Comparison of ENCODE assay signal across 8 cellular contexts in genomic region chr6:16318538-16318937, GRCh38.
DNase-seq lines count a peak whose midpoint lies in the region; ATAC-seq and TF ChIP-seq lines count a peak whose summit lies in the region.

No MANE protein-coding gene starts in this region.

- no peak overlapping the region for H3K9ac ChIP-seq in SK-N-MC (ENCODE audit: insufficient read length)

- no peaks in the 10 kb centered on the region for H3K36me3 Mint-ChIP-seq in progenitor cell of endocrine pancreas (ENCODE audit: insufficient read depth)

- H3K4me1 Mint-ChIP-seq in progenitor cell of endocrine pancreas (ENCODE audit: low read depth), result peaks cover 9% of the 10 kb centered on the region

- H3K27ac ChIP-seq in SK-N-MC, result peak overlapping the region; percentile 20; the same call in 1 of the 2 replicates

- H3K27me3 Mint-ChIP-seq in progenitor cell of endocrine pancreas, result no peaks in the 10 kb centered on the region

- DNase-seq in AG20443 (ENCODE audit: low spot score), result peak; percentile 84
- no peak for DNase-seq in SK-N-MC (ENCODE audit: low read depth, low spot score)
- DNase-seq in dedifferentiated amniotic fluid mesenchymal stem cell (ENCODE audit: extremely low spot score), result peak; percentile 68
- no peak for DNase-seq in progenitor cell of endocrine pancreas (ENCODE audit: low spot score, unreplicated experiment)
- DNase-seq in NCI-H2196 (lab: John Stamatoyannopoulos, UW; ENCODE audit: unreplicated experiment), result no peak

- no peaks in the 10 kb centered on the region for H3K36me3 ChIP-seq in SK-N-MC (ENCODE audit: insufficient read depth, low read length)

- no peak for TF ChIP-seq CTCF in progenitor cell of endocrine pancreas (IDR thresholded peaks at IDR 0.05; ENCODE audit: unreplicated experiment)

- no peak overlapping the region for H3K4me3 ChIP-seq in SK-N-MC

- no peak for ATAC-seq in GM21447 (IDR thresholded peaks at IDR 0.05; ENCODE audit: unreplicated experiment)
- ATAC-seq in GM18873 (IDR thresholded peaks at IDR 0.05; ENCODE audit: low FRiP score, unreplicated experiment), result no peak
- no peak for ATAC-seq in GM18519 (IDR thresholded peaks at IDR 0.05; ENCODE audit: low FRiP score, unreplicated experiment)

- no peaks in the 10 kb centered on the region for H3K9me3 ChIP-seq in SK-N-MC (ENCODE audit: low read depth, low read length)

- H3K4me3 Mint-ChIP-seq in progenitor cell of endocrine pancreas (ENCODE audit: low read depth), result no peak overlapping the region

- H3K9me3 Mint-ChIP-seq in progenitor cell of endocrine pancreas (ENCODE audit: low read depth), result no peaks in the 10 kb centered on the region

- peak overlapping the region; percentile 39 for H3K27ac Mint-ChIP-seq in progenitor cell of endocrine pancreas

Comparison
In these comparisons a context has a peak if more than half of its experiments do, and no peak if none do; other contexts are left out.
1. DNase-seq: peak in AG20443 (single experiment) and dedifferentiated amniotic fluid mesenchymal stem cell (single experiment); none in SK-N-MC (single experiment), progenitor cell of endocrine pancreas (single experiment) and NCI-H2196 (single experiment).